Comparison of ENCODE assay signal across 8 cellular contexts in the genomic region with DNA sequence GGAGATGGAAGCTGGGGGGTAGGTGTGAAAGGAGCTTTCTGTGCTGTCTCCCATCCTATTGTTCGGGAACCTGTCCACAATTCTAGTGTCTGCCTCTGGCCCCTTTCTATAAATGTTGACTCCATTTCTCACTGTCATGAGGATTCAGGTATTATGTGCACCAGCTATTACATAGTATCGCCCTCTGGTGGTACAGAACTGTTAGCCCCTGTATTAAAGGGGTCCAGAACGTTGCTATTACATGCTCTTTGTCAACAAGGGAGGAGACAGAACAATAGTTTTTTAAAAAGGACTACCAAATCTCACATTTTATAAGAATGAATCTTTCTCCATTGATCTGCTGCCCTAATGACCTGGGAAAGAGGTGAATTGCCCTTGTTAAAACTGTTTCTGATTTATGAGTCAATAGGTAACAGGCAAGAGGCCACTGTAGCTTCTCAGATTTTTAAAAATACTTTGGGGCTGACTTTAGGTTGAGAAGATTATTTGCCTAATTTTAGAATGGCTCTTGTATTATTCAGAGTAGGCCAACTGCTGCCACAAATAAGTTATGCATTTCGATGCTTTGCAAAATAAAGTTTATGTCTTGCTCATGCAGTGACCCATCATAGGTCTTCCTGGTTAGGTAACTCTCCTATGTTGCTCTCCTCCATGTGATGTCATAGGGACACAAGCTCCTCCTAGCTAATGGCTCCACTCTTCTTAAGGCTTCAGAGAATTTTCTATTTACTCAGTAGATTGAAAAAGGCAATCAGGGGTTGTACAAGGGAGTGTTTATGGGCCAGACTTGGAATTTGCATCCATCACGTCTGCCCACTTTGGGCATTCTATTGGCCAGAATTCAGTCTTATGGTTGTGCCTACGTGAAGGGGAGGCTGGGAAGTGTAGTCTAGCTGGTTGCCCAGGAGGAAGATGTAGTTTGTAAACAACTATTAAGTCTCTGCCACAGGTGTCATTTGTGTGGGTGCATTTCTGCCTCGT. TPM values are rescaled to one million over a fixed set of nuclear protein-coding genes. Genes with fewer than 3 reads are reported as not detected.
DNase-seq lines count a peak whose midpoint lies in the region; ATAC-seq, FAIRE-seq and TF ChIP-seq lines count a peak whose summit lies in the region.

No MANE protein-coding gene starts in this region.

- no peak overlapping the region for H3K4me3 ChIP-seq in NT2/D1 (ENCODE audit: insufficient read length, low read depth)
- no peak overlapping the region for H3K4me3 ChIP-seq in bronchial epithelial cell (ENCODE audit: low read depth, low read length)
- no peak overlapping the region for H3K4me3 ChIP-seq in lung

- H3K27ac ChIP-seq in lung (ENCODE audit: low read depth in 1 of 2, low read length in 1 of 2), result no peak overlapping the region

- H3K9me3 ChIP-seq in NT2/D1 (ENCODE audit: insufficient read depth, low read length), result peaks cover 17% of the 10 kb centered on the region; the same call in 1 of the 2 replicates
- peaks cover 0 to 4% of the 10 kb centered on the region in 2 donors for H3K9me3 ChIP-seq in lung (ENCODE audit: control insufficient read depth in 2 of 2, insufficient read depth in 1 of 2, low read length in 1 of 2)

- 45 to 49% methylated on average over 7 of the region's 7 CpGs for WGBS in lung, 2 donors

- DNase-seq in DMS79 treated with DMSO at 0.1 percent for 48 hours (lab: John Stamatoyannopoulos, UW) (peak; percentile 1), DMS79 (lab: John Stamatoyannopoulos, UW) (no peak), NT2/D1 (ENCODE audit: low read depth, low spot score) (peak; percentile 28), bronchial epithelial cell (ENCODE audit: low read depth) (peak; percentile 68), lung (ENCODE audit: low spot score) (no peak), C1 segment of cervical spinal cord (lab: John Stamatoyannopoulos, UW) (no peak)

- no peaks in the 10 kb centered on the region for H3K36me3 ChIP-seq in NT2/D1 (ENCODE audit: insufficient read depth, insufficient read length, low read length)
- no peaks in the 10 kb centered on the region for H3K36me3 ChIP-seq in bronchial epithelial cell (ENCODE audit: control insufficient read depth, insufficient read depth, low read length)
- H3K36me3 ChIP-seq in lung (ENCODE audit: control insufficient read depth in 2 of 2, insufficient read depth in 2 of 2, low read length in 2 of 2), result no peaks in the 10 kb centered on the region

- FAIRE-seq in bronchial epithelial cell (lab: Jason Lieb, UNC), result no peak

- TF ChIP-seq CTCF in bronchial epithelial cell (IDR thresholded peaks at IDR 0.05; ENCODE audit: insufficient read depth, low read length, severe bottlenecking) (peak; percentile 71), lung (IDR thresholded peaks at IDR 0.05; ENCODE audit: control extremely low read depth, extremely low read depth) (peak; percentile 12)

- no peak overlapping the region for H3K9ac ChIP-seq in NT2/D1 (ENCODE audit: insufficient read length, low read depth)

- H3K4me1 ChIP-seq in NT2/D1 (ENCODE audit: insufficient read depth, insufficient read length) (no peaks in the 10 kb centered on the region), lung (ENCODE audit: control insufficient read depth in 2 of 2, insufficient read depth in 2 of 2, low read length in 2 of 2) (peaks cover 0 to 15% of the 10 kb centered on the region in 2 donors)

- H3K27me3 ChIP-seq in NT2/D1 (ENCODE audit: insufficient read depth, insufficient read length) (no peaks in the 10 kb centered on the region), bronchial epithelial cell (ENCODE audit: control insufficient read depth, insufficient read depth, low read length) (no peaks in the 10 kb centered on the region), lung (ENCODE audit: control insufficient read depth, insufficient read depth) (no peaks in the 10 kb centered on the region)

- ATAC-seq in GM19372 (IDR thresholded peaks at IDR 0.05; ENCODE audit: low read depth, unreplicated experiment) (peak; percentile 93), HG03520 (IDR thresholded peaks at IDR 0.05; ENCODE audit: unreplicated experiment) (peak; percentile 75), lung (ENCODE audit: insufficient read depth, low FRiP score) (peak; percentile 55)

RNA-seq across cellular contexts. Expression of a gene that starts 20.8 kb away (rescaled TPM):
- total RNA-seq in bronchial epithelial cell (not detected in 2 replicates), lung (under 1 TPM; 0.09 to 0.43 TPM)
- under 1 TPM; 0.14 to 0.51 TPM for polyA plus RNA-seq in lung

RNA-seq across cellular contexts. Expression of a gene that starts 25.8 kb away (rescaled TPM):
- total RNA-seq in bronchial epithelial cell, result not detected in 2 replicates
- under 1 TPM; 0.15 to 0.88 TPM for total RNA-seq in lung
- under 1 TPM; 0.31 to 0.39 TPM for polyA plus RNA-seq in lung

RNA-seq across cellular contexts. Expression of a gene that starts 27.4 kb away (rescaled TPM):
- total RNA-seq in bronchial epithelial cell, result 235 and 257 TPM in 2 replicates
- 100 to 1,000 TPM; 210 to 286 TPM for total RNA-seq in lung
- polyA plus RNA-seq in lung, result 100 to 1,000 TPM; 149 to 334 TPM

Comparison
In these comparisons a context has a peak if more than half of its experiments do, and no peak if none do; other contexts are left out.
1. DNase-seq: peak in DMS79 treated with DMSO at 0.1 percent for 48 hours (single experiment), NT2/D1 (single experiment) and bronchial epithelial cell (single experiment); none in DMS79 (single experiment), lung (single experiment) and C1 segment of cervical spinal cord (0 of 14).
2. Peak in every context shown above with its lines, with median percentiles within 50 percentile points of each other: ATAC-seq.